In the genomic region with DNA sequence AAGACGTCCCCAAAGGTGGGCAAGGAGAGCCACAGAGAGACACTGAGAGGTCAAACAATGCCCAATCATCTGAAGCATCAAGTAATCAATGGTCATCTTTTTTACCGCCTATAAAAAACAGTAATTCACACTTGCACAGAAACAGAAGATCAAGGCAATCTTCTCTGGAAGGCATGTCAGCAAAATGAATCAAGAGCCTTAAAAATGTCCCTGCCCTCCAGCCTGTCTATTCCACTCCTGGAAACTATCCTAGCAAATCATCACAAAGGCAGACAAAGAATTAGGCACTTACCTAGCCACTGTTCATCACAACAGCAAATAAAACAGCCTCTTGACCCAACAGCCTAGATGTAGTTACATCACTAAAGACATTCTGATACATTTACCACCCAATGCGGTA, we compare ENCODE assay signal across 15 cellular contexts. TPM values are rescaled to one million over a fixed set of nuclear protein-coding genes. Genes with fewer than 3 reads are reported as not detected.
DNase-seq lines count a peak whose midpoint lies in the region; ATAC-seq and TF ChIP-seq lines count a peak whose summit lies in the region.
"Had no signal": no experiment of that assay in that cellular context is flagged by ENCODE, and none has a peak within 500 bp of the region (broad histone marks: within the 10 kb centered on the region; RNA-seq: fewer than 3 reads in every experiment).

No MANE protein-coding gene starts in this region.

- CTCF ChIA-PET in CD8-positive, alpha-beta T cell (lab: Charles Lee): interaction anchor here (1.4 to 3.1 kb wide), 4 partner anchors 23 to 46 kb away, joined by 3 to 23 read pairs (median 16); no protein-coding TSS in a partner anchor

- H3K4me1 Mint-ChIP-seq in CD8-positive, alpha-beta T cell (ENCODE audit: low read depth): peaks cover 80% of the 10 kb centered on the region
- peaks cover 85% of the 10 kb centered on the region for H3K4me1 Mint-ChIP-seq in activated T-helper 1 cell treated with anti-CD3 and anti-CD28 coated beads, Interleukin-12 subunit alpha, Interleukin-12 subunit beta, Interleukin-2, Interleukin-4 antibody, amounts not matched to agents 30 ng/mL and 10 ng/mL and 1 ng/mL, durations not matched to agents 14 hours and 24 hours and 36 hours (ENCODE audit: low read depth)
- H3K4me1 Mint-ChIP-seq in naive thymus-derived CD8-positive, alpha-beta T cell: peaks cover 39 to 86% (median 76%) of the 10 kb centered on the region in 4 donors

- no peaks in the 10 kb centered on the region for H3K27me3 Mint-ChIP-seq in CD8-positive, alpha-beta T cell (ENCODE audit: low read depth)
- no peaks in the 10 kb centered on the region for H3K27me3 Mint-ChIP-seq in activated T-helper 1 cell treated with anti-CD3 and anti-CD28 coated beads, Interleukin-12 subunit alpha, Interleukin-12 subunit beta, Interleukin-2, Interleukin-4 antibody, amounts not matched to agents 30 ng/mL and 10 ng/mL and 1 ng/mL, durations not matched to agents 14 hours and 24 hours and 36 hours (ENCODE audit: insufficient read depth)
- no peaks in the 10 kb centered on the region for H3K27me3 Mint-ChIP-seq in naive thymus-derived CD8-positive, alpha-beta T cell

- H3K4me3 ChIP-seq in BLaER1 (no peak overlapping the region), lower lobe of right lung (no peak overlapping the region)
- no peak overlapping the region for H3K4me3 ChIP-seq in CD8-positive, alpha-beta T cell (ENCODE audit: low read depth, low read length)
- H3K4me3 ChIP-seq: breast epithelium had no signal

- no peak overlapping the region for H3K9ac ChIP-seq in BLaER1

- peak overlapping the region; percentile 56 for H3K4me3 Mint-ChIP-seq in CD8-positive, alpha-beta T cell
- peak overlapping the region; percentile 76 for H3K4me3 Mint-ChIP-seq in activated T-helper 1 cell treated with anti-CD3 and anti-CD28 coated beads, Interleukin-12 subunit alpha, Interleukin-12 subunit beta, Interleukin-2, Interleukin-4 antibody, amounts not matched to agents 30 ng/mL and 10 ng/mL and 1 ng/mL, durations not matched to agents 14 hours and 24 hours and 36 hours
- peak overlapping the region in 6 of 10 donors; percentile 1 to 48 (median 16) for H3K4me3 Mint-ChIP-seq in naive thymus-derived CD8-positive, alpha-beta T cell
- H3K4me3 Mint-ChIP-seq: HFFc6 had no signal

- peak overlapping the region; percentile 87 for H3K27ac Mint-ChIP-seq in CD8-positive, alpha-beta T cell
- peak overlapping the region; percentile 98 for H3K27ac Mint-ChIP-seq in activated T-helper 1 cell treated with anti-CD3 and anti-CD28 coated beads, Interleukin-12 subunit alpha, Interleukin-12 subunit beta, Interleukin-2, Interleukin-4 antibody, amounts not matched to agents 30 ng/mL and 10 ng/mL and 1 ng/mL, durations not matched to agents 14 hours and 24 hours and 36 hours
- H3K27ac Mint-ChIP-seq in naive thymus-derived CD8-positive, alpha-beta T cell: peak overlapping the region in 7 of 10 donors; percentile 28 to 97 (median 90)
- H3K27ac Mint-ChIP-seq: HFFc6 had no signal

- H3K36me3 ChIP-seq in BLaER1 (peaks cover 62% of the 10 kb centered on the region), lower lobe of right lung (peaks cover 41% of the 10 kb centered on the region)
- H3K36me3 ChIP-seq in CD8-positive, alpha-beta T cell (ENCODE audit: insufficient read depth, low read length): peaks cover 2% of the 10 kb centered on the region
- H3K36me3 ChIP-seq: breast epithelium had no signal

- peak overlapping the region; percentile 90 for H3K4me2 ChIP-seq in BLaER1

- intact Hi-C loops in CD8-positive, alpha-beta T cell (cut with DNase I, micrococcal nuclease): no loop called here
- intact Hi-C loops in activated T-helper 1 cell treated with anti-CD3 and anti-CD28 coated beads, Interleukin-12 subunit alpha, Interleukin-12 subunit beta, Interleukin-2, Interleukin-4 antibody, amounts not matched to agents 30 ng/mL and 10 ng/mL and 1 ng/mL, durations not matched to agents 14 hours and 24 hours and 36 hours (cut with micrococcal nuclease): loop anchor here (10.0 kb wide), 1 partner anchor 460 kb away; no protein-coding TSS in a partner anchor
- intact Hi-C loops in lower lobe of right lung (cut with DNase I): no loop called here

- peaks cover 79% of the 10 kb centered on the region for H4K20me1 ChIP-seq in BLaER1

- no peak for DNase-seq in CD8-positive, alpha-beta T cell
- no peak for DNase-seq in activated T-helper 1 cell treated with anti-CD3 and anti-CD28 coated beads, Interleukin-12 subunit alpha, Interleukin-12 subunit beta, Interleukin-2, Interleukin-4 antibody, amounts not matched to agents 30 ng/mL and 10 ng/mL and 1 ng/mL, durations not matched to agents 14 hours and 24 hours and 36 hours (ENCODE audit: low spot score)
- DNase-seq in naive thymus-derived CD8-positive, alpha-beta T cell: no peak
- DNase-seq in NCI-H187 treated with DMSO at 0.1 percent for 48 hours (lab: John Stamatoyannopoulos, UW) (no peak), lower lobe of right lung (no peak)
- DNase-seq: activated CD4-positive, alpha-beta T cell treated with anti-CD3 and anti-CD28 coated beads for 48 hours; C1 segment of cervical spinal cord; EL; HFFc6; NCI-H774; stimulated activated CD4-positive, alpha-beta T cell treated with anti-CD3 and anti-CD28 coated beads, Interleukin-15, amount 100 ng/mL, for 24 hours had no signal

- POLR2A ChIA-PET in CD8-positive, alpha-beta T cell (lab: Charles Lee): interaction anchor here (1.3 kb wide), 1 partner anchor 20 kb away, joined by 3 read pairs; no protein-coding TSS in a partner anchor
- POLR2A ChIA-PET in naive thymus-derived CD8-positive, alpha-beta T cell (lab: Charles Lee): no interaction called here

- ATAC-seq in CD8-positive, alpha-beta T cell: no peak
- no peak for ATAC-seq in naive thymus-derived CD8-positive, alpha-beta T cell
- ATAC-seq in lower lobe of right lung: no peak
- no peak for ATAC-seq in GM19395 (IDR thresholded peaks at IDR 0.05; ENCODE audit: unreplicated experiment)
- ATAC-seq in GM21619 (IDR thresholded peaks at IDR 0.05; ENCODE audit: unreplicated experiment): no peak

- peaks cover 48% of the 10 kb centered on the region for H3K36me3 Mint-ChIP-seq in CD8-positive, alpha-beta T cell
- H3K36me3 Mint-ChIP-seq in activated T-helper 1 cell treated with anti-CD3 and anti-CD28 coated beads, Interleukin-12 subunit alpha, Interleukin-12 subunit beta, Interleukin-2, Interleukin-4 antibody, amounts not matched to agents 30 ng/mL and 10 ng/mL and 1 ng/mL, durations not matched to agents 14 hours and 24 hours and 36 hours (ENCODE audit: low read depth): peaks cover 49% of the 10 kb centered on the region
- peaks cover 0 to 29% (median 22%) of the 10 kb centered on the region in 3 donors for H3K36me3 Mint-ChIP-seq in naive thymus-derived CD8-positive, alpha-beta T cell

- no peak overlapping the region for H3K27ac ChIP-seq in BLaER1
- H3K27ac ChIP-seq in CD8-positive, alpha-beta T cell (ENCODE audit: low read depth, low read length): no peak overlapping the region
- no peak overlapping the region for H3K27ac ChIP-seq in lower lobe of right lung

- H3K4me1 ChIP-seq in BLaER1 (peaks cover 87% of the 10 kb centered on the region), lower lobe of right lung (peaks cover 56% of the 10 kb centered on the region)
- peaks cover 65% of the 10 kb centered on the region for H3K4me1 ChIP-seq in CD8-positive, alpha-beta T cell (ENCODE audit: insufficient read depth, low read length)
- H3K4me1 ChIP-seq: breast epithelium had no signal

- no peak for TF ChIP-seq CTCF in CD8-positive, alpha-beta T cell (IDR thresholded peaks at IDR 0.05)
- no peak for TF ChIP-seq CTCF in lower lobe of right lung (IDR thresholded peaks at IDR 0.05)

- no peaks in the 10 kb centered on the region for H3K9me3 Mint-ChIP-seq in CD8-positive, alpha-beta T cell
- no peaks in the 10 kb centered on the region for H3K9me3 Mint-ChIP-seq in activated T-helper 1 cell treated with anti-CD3 and anti-CD28 coated beads, Interleukin-12 subunit alpha, Interleukin-12 subunit beta, Interleukin-2, Interleukin-4 antibody, amounts not matched to agents 30 ng/mL and 10 ng/mL and 1 ng/mL, durations not matched to agents 14 hours and 24 hours and 36 hours
- no peaks in the 10 kb centered on the region for H3K9me3 Mint-ChIP-seq in naive thymus-derived CD8-positive, alpha-beta T cell
- H3K9me3 Mint-ChIP-seq: HFFc6 had no signal

- no peaks in the 10 kb centered on the region for H3K9me3 ChIP-seq in BLaER1
- no peaks in the 10 kb centered on the region for H3K9me3 ChIP-seq in CD8-positive, alpha-beta T cell (ENCODE audit: low read length)
- no peaks in the 10 kb centered on the region for H3K9me3 ChIP-seq in lower lobe of right lung
- H3K9me3 ChIP-seq: breast epithelium had no signal

- no peaks in the 10 kb centered on the region for H3K27me3 ChIP-seq in BLaER1
- no peaks in the 10 kb centered on the region for H3K27me3 ChIP-seq in CD8-positive, alpha-beta T cell (ENCODE audit: insufficient read depth, low read length)
- H3K27me3 ChIP-seq in lower lobe of right lung (ENCODE audit: low read depth): no peaks in the 10 kb centered on the region
- H3K27me3 ChIP-seq: breast epithelium had no signal

RNA-seq across cellular contexts. Expression of a gene that starts 48.9 kb away (rescaled TPM):
- total RNA-seq in CD8-positive, alpha-beta T cell: 10 to 100 TPM; 51.9 to 57.1 TPM
- 31.8 and 32.7 TPM in 2 replicates for total RNA-seq in activated T-helper 1 cell treated with anti-CD3 and anti-CD28 coated beads, Interleukin-12 subunit alpha, Interleukin-12 subunit beta, Interleukin-2, Interleukin-4 antibody, amounts not matched to agents 30 ng/mL and 10 ng/mL and 1 ng/mL, durations not matched to agents 14 hours and 24 hours and 36 hours
- total RNA-seq in naive thymus-derived CD8-positive, alpha-beta T cell: 10 to 100 TPM; 22.2 to 23.2 TPM
- 10 to 100 TPM in 2 of 3 donors, 1 to 10 TPM in 1; 2.4 to 15.1 (median 11.9) TPM for polyA plus RNA-seq in naive thymus-derived CD8-positive, alpha-beta T cell
- total RNA-seq in lower lobe of right lung: 40.7 TPM

Comparison
In these comparisons a context has a peak if more than half of its experiments do, and no peak if none do; other contexts are left out.
1. H3K4me3 Mint-ChIP-seq: peak in every context shown above with its lines; median percentile 76 in activated T-helper 1 cell treated with anti-CD3 and anti-CD28 coated beads, Interleukin-12 subunit alpha, Interleukin-12 subunit beta, Interleukin-2, Interleukin-4 antibody, amounts not matched to agents 30 ng/mL and 10 ng/mL and 1 ng/mL, durations not matched to agents 14 hours and 24 hours and 36 hours; 56 in CD8-positive, alpha-beta T cell; 16 in naive thymus-derived CD8-positive, alpha-beta T cell.